ENCODE assay signal across 2 cellular contexts in genomic region chr16:84144859-84145639, GRCh38.
TF ChIP-seq lines count a peak whose summit lies in the region.

DNAAF1 (plus strand) TSS chr16:84145308; CDS start chr16:84145441, 133 bp downstream.
HSDL1 (minus strand) TSS chr16:84145177; CDS start chr16:84131321, 13,856 bp downstream.

TF ChIP-seq in IMR-90, 13 proteins besides CTCF, POLR2A, EP300 and RAD21:
- TF ChIP-seq RCOR1 (IDR thresholded peaks at IDR 0.05; ENCODE audit: insufficient replicate concordance, low read length) (no peak), CEBPB (IDR thresholded peaks at IDR 0.05; ENCODE audit: low read depth, low read length) (no peak), ELK1 (IDR thresholded peaks at IDR 0.05; ENCODE audit: borderline replicate concordance, low read depth, low read length) (no peak), CHD1 (IDR thresholded peaks at IDR 0.05; ENCODE audit: low read depth, low read length) (no peak), MAFK (IDR thresholded peaks at IDR 0.05; ENCODE audit: low read depth, low read length) (no peak), USF2 (IDR thresholded peaks at IDR 0.05; ENCODE audit: low read depth, low read length) (peak; percentile 98), SMC3 (IDR thresholded peaks at IDR 0.05; ENCODE audit: low read depth, low read length) (no peak), MXI1 (IDR thresholded peaks at IDR 0.05; ENCODE audit: borderline replicate concordance, low read depth, low read length) (0 out of 2 replicates have a peak, but pooled peaks have one; percentile 65), NFE2L2 (IDR thresholded peaks at IDR 0.05; ENCODE audit: low read depth, low read length) (no peak), BHLHE40 (IDR thresholded peaks at IDR 0.05; ENCODE audit: low read depth, low read length) (peak; percentile 94), RFX5 (IDR thresholded peaks at IDR 0.05; ENCODE audit: low read depth, low read length) (no peak), MAZ (IDR thresholded peaks at IDR 0.05; ENCODE audit: borderline replicate concordance, low read depth, low read length) (peak; percentile 70; the same call in 1 of the 2 replicates), FOS (IDR thresholded peaks at IDR 0.05; ENCODE audit: low read depth, low read length) (no peak)
TF ChIP-seq in IMR-90: peak in this region for 4.

TF ChIP-seq in neural cell, 6 proteins besides CTCF, POLR2A, EP300 and RAD21:
- peak; percentile 94 for TF ChIP-seq MXI1 (conservative IDR thresholded peaks at IDR 0.05; ENCODE audit: poor library complexity, severe bottlenecking)
- peak; percentile 91 for TF ChIP-seq POLR2AphosphoS5 (IDR thresholded peaks at IDR 0.05)
- TF ChIP-seq REST (IDR thresholded peaks at IDR 0.05; ENCODE audit: borderline replicate concordance): no peak
- peak; percentile 55 for TF ChIP-seq SMC3 (conservative IDR thresholded peaks at IDR 0.05; ENCODE audit: poor library complexity)
- TF ChIP-seq TAF1 (IDR thresholded peaks at IDR 0.05; ENCODE audit: low read depth): no peak
- TF ChIP-seq EZH2 (IDR thresholded peaks at IDR 0.05; ENCODE audit: borderline replicate concordance, insufficient read depth, low read length, poor library complexity, severe bottlenecking): no peak
